8 cellular contexts compared by ENCODE assay signal in the genomic region with DNA sequence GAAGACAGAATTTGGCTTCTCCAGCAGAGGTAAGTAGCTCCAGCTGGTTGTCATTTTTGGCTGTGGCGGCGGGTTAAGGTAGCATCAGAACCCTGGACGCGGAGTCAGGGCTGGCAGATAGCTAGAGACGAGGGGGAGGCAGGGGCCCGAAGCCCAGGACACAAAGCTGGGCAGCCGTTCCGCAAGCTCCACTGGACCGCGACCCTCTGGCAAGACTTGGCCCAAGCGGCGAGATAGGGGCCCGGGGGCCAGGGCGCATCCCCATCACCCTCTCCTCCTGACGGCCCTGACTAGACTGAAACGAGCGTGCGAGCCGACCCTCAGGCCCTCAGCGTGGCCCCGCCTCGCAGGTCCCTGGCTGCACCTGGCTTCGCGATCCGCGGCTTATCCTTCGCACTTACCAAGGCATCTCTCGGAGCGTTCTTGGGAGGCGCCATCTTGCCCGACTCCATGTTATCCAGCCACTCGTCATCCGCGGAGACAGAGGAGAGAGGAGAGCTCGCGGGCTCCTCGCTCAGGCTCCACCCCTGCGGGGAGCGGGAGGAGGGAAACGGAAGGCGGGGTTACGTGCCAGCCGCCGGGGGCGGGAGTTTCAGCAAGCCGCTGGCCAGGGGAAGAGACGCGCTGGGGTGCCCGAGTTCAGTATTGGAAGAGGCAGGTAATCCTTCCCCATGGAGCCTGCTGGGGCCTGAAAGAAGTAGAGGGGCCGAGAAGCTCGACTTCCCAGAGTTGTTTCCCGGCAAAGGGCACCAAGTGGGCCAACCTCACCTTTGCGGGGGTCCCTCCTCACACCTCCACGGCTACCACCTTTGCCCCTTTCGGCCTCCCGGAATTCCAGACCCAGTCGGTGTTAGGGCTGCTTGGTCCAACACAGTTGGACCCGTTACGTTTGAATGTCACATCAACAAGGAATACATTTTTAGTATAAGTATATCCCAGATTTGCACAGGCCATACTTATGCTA. TPM values are rescaled to one million over a fixed set of nuclear protein-coding genes. Genes with fewer than 3 reads are reported as not detected.
DNase-seq lines count a peak whose midpoint lies in the region; TF ChIP-seq lines count a peak whose summit lies in the region.

TSS of gene TAF9B (minus strand) at position 491 of the 964 bp plus-strand sequence. CDS start at position 452, 39 bp downstream.

- H3K9ac ChIP-seq in stomach smooth muscle (ENCODE audit: low read length in 2 of 2): peak within 1 kb of the TSS; percentile 73 to 87

- peak within 1 kb of the TSS; percentile 95 for H3K4me3 Mint-ChIP-seq in neural crest cell

- TF ChIP-seq CTCF in LNCaP clone FGC (IDR thresholded peaks at IDR 0.05; ENCODE audit: control insufficient read depth, extremely low read depth, insufficient read depth) (no peak), neural crest cell (conservative IDR thresholded peaks at IDR 0.05) (no peak)

- H3K9me3 ChIP-seq in stomach smooth muscle (ENCODE audit: control insufficient read depth in 2 of 2, low read length in 2 of 2): no peaks in the 10 kb centered on the region

- H3K4me1 Mint-ChIP-seq in neural crest cell: no peaks in the 10 kb centered on the region

- H3K27me3 Mint-ChIP-seq in neural crest cell (ENCODE audit: low read depth): no peaks in the 10 kb centered on the region

- no peaks in the 10 kb centered on the region for H3K36me3 ChIP-seq in stomach smooth muscle (ENCODE audit: control insufficient read depth in 2 of 2, insufficient read depth in 2 of 2, low read length in 2 of 2)

- peaks cover 15% of the 10 kb centered on the region for H3K9me3 Mint-ChIP-seq in neural crest cell

- peak within 1 kb of the TSS; percentile 99 for H3K27ac Mint-ChIP-seq in neural crest cell (ENCODE audit: unreplicated experiment)

- H3K4me3 ChIP-seq in LNCaP clone FGC (ENCODE audit: low read depth, low read length) (peak within 1 kb of the TSS; percentile 74), stomach smooth muscle (ENCODE audit: low read length in 2 of 2) (peak within 1 kb of the TSS; percentile 86 to 87)

- H3K27ac ChIP-seq in stomach smooth muscle (ENCODE audit: low read length): peak within 1 kb of the TSS; percentile 80

- peaks cover 13% of the 10 kb centered on the region for H3K36me3 Mint-ChIP-seq in neural crest cell (ENCODE audit: low read depth)

- H3K4me1 ChIP-seq in stomach smooth muscle (ENCODE audit: control insufficient read depth, insufficient read depth, low read length): no peaks in the 10 kb centered on the region

- DNase-seq in EH (ENCODE audit: low read depth): peak; percentile 86
- peak; percentile 39 for DNase-seq in GOT3 (lab: John Stamatoyannopoulos, UW)
- DNase-seq in LNCaP clone FGC (ENCODE audit: low read depth): peak; percentile 38
- DNase-seq in SHP77 (lab: John Stamatoyannopoulos, UW): peak; percentile 42 to 81
- DNase-seq in activated effector memory CD4-positive, alpha-beta T cell treated with anti-CD3 and anti-CD28 coated beads, Interleukin-2, amount 50 U/mL, for 16 hours: peak; percentile 93
- DNase-seq in fibroblast of the conjunctiva (ENCODE audit: low read depth): peak; percentile 52
- DNase-seq in neural crest cell (ENCODE audit: low read depth, low spot score): peak; percentile 63

- no peaks in the 10 kb centered on the region for H3K27me3 ChIP-seq in stomach smooth muscle (ENCODE audit: control insufficient read depth in 1 of 2, insufficient read depth in 2 of 2, low read length in 2 of 2)

RNA-seq across cellular contexts. Expression of gene TAF9B, which starts in this region (rescaled TPM):
- total RNA-seq in neural crest cell: 44.4 and 46.7 TPM in 2 replicates

Comparison
In these comparisons a context has a peak if more than half of its experiments do, and no peak if none do; other contexts are left out.
1. Peak in every context shown above with its lines: DNase-seq, H3K4me3 ChIP-seq and H3K27ac ChIP-seq.
2. DNase-seq: peak in every context shown above with its lines; median percentile 93 in activated effector memory CD4-positive, alpha-beta T cell treated with anti-CD3 and anti-CD28 coated beads, Interleukin-2, amount 50 U/mL, for 16 hours; 86 in EH; 63 in neural crest cell; 62 in SHP77; 52 in fibroblast of the conjunctiva; 39 in GOT3; 38 in LNCaP clone FGC.